In the genomic region with DNA sequence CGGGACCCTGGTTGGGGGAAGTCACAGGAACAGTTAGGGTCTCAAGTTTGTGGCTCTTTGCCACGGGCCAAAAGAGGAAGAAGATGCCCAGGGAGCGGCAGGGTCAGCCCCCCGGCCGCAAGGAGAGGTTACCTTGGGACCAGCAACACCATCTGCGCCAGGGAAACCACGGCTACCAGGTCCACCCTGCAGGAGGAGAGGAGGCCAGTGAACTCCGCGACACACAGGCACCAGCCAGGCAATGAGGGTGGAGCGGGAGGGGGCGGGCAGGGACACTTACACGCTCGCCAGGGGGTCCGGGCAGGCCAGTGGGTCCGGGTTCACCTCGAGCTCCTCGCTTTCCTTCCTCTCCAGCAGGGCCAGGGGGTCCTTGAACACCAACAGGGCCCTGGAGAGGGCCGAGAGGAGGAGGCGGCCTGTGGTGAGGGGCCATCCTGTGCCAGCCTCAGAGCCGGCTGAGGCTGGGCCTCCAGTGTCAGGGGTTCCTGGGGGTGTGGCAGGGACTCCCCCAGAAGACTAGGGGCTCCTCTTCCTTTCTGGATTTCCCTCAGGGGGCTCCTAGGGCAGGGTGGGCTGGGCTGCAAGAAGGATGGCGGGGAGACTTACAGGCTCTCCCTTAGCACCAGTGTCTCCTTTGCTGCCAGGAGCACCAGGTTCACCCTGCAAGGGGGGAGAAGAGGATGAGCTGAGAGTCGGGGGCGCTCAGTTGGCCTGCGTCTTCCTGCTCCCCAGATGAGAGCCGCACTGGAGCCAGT, we compare ENCODE assay signal across 17 cellular contexts. TPM values are rescaled to one million over a fixed set of nuclear protein-coding genes. Genes with fewer than 3 reads are reported as not detected.
DNase-seq lines count a peak whose midpoint lies in the region; ATAC-seq, FAIRE-seq and TF ChIP-seq lines count a peak whose summit lies in the region.
"Had no signal": no experiment of that assay in that cellular context is flagged by ENCODE, and none has a peak within 500 bp of the region (broad histone marks: within the 10 kb centered on the region; RNA-seq: fewer than 3 reads in every experiment).

No MANE protein-coding gene starts in this region.

- FAIRE-seq in GM12892 (lab: Jason Lieb, UNC) = no peak

- POLR2A ChIA-PET in WTC11 (lab: Charles Lee) = no interaction called here

- H3K27ac ChIP-seq in rectal smooth muscle tissue (ENCODE audit: low read depth, low read length) = peak overlapping the region; percentile 58

- ATAC-seq in left ventricle myocardium superior (no peak), left cardiac atrium (no peak), WTC11 (no peak), GM21529 (IDR thresholded peaks at IDR 0.05; ENCODE audit: unreplicated experiment) (no peak)
- no peak for ATAC-seq in activated naive CD4-positive, alpha-beta T cell treated with anti-CD3 and anti-CD28 coated beads, Interleukin-2, amount 50 U/mL, for 72 hours

- TF ChIP-seq POLR2A in GM12892 (IDR thresholded peaks at IDR 0.05; ENCODE audit: low read depth, low read length) = no peak

- H3K9me3 Mint-ChIP-seq in activated naive CD4-positive, alpha-beta T cell treated with anti-CD3 and anti-CD28 coated beads, Interleukin-2, amount 50 U/mL, for 72 hours = no peaks in the 10 kb centered on the region
- no peaks in the 10 kb centered on the region for H3K9me3 Mint-ChIP-seq in WTC11
- H3K9me3 Mint-ChIP-seq: activated naive CD4-positive, alpha-beta T cell treated with anti-CD3 and anti-CD28 coated beads, Interleukin-2, amount 10 ng/mL, durations not matched to agents 7 days and 5 days; brain; type B pancreatic cell had no signal

- H3K9ac ChIP-seq in rectal smooth muscle tissue (ENCODE audit: low read length) = no peak overlapping the region

- intact Hi-C loops in left ventricle myocardium superior (cut with micrococcal nuclease) (no loop called here), left cardiac atrium (cut with DNase I) (no loop called here)

- 0 out of 2 replicates have a peak, but pooled peaks cover 2% of the 10 kb centered on the region for H3K4me1 Mint-ChIP-seq in WTC11

- peaks cover 75% of the 10 kb centered on the region for H3K36me3 ChIP-seq in rectal smooth muscle tissue (ENCODE audit: control insufficient read depth, insufficient read depth, low read length)

- peaks cover 5% of the 10 kb centered on the region for H3K27me3 Mint-ChIP-seq in WTC11 (ENCODE audit: low read depth)

- H3K36me3 Mint-ChIP-seq in activated naive CD4-positive, alpha-beta T cell treated with anti-CD3 and anti-CD28 coated beads, Interleukin-2, amount 50 U/mL, for 72 hours = no peaks in the 10 kb centered on the region
- no peaks in the 10 kb centered on the region; the same call in 1 of the 2 replicates for H3K36me3 Mint-ChIP-seq in WTC11
- H3K36me3 Mint-ChIP-seq: activated naive CD4-positive, alpha-beta T cell treated with anti-CD3 and anti-CD28 coated beads, Interleukin-2, amount 10 ng/mL, durations not matched to agents 7 days and 5 days; type B pancreatic cell had no signal

- no peak overlapping the region for H3K27ac Mint-ChIP-seq in activated naive CD4-positive, alpha-beta T cell treated with anti-CD3 and anti-CD28 coated beads, Interleukin-2, amount 50 U/mL, for 72 hours
- no peak overlapping the region for H3K27ac Mint-ChIP-seq in WTC11
- H3K27ac Mint-ChIP-seq: activated naive CD4-positive, alpha-beta T cell treated with anti-CD3 and anti-CD28 coated beads, Interleukin-2, amount 10 ng/mL, durations not matched to agents 7 days and 5 days; type B pancreatic cell had no signal

- H3K4me3 Mint-ChIP-seq in WTC11 = no peak overlapping the region
- H3K4me3 Mint-ChIP-seq: activated naive CD4-positive, alpha-beta T cell treated with anti-CD3 and anti-CD28 coated beads, Interleukin-2, amount 10 ng/mL, durations not matched to agents 7 days and 5 days; type B pancreatic cell had no signal

- peaks cover 30% of the 10 kb centered on the region for H3K4me1 ChIP-seq in rectal smooth muscle tissue (ENCODE audit: control insufficient read depth, insufficient read depth, low read length)

- H3K27me3 ChIP-seq in rectal smooth muscle tissue (ENCODE audit: control insufficient read depth, insufficient read depth, low read length) = no peaks in the 10 kb centered on the region

- TF ChIP-seq CTCF in fibroblast of mammary gland (conservative IDR thresholded peaks at IDR 0.05; ENCODE audit: control insufficient read depth, insufficient read depth, low read depth, low read length) = no peak
- no peak for TF ChIP-seq CTCF in WTC11 (IDR thresholded peaks at IDR 0.05)

- CTCF ChIA-PET in WTC11 (lab: Charles Lee) = interaction anchor here (1.0 kb wide), 1 partner anchor 25 kb away, joined by 4 read pairs; no protein-coding TSS in a partner anchor

- DNase-seq in left ventricle myocardium superior = peak; percentile 25
- DNase-seq in left cardiac atrium = no peak
- DNase-seq in fibroblast of mammary gland (ENCODE audit: low read depth) = peak; percentile 21
- no peak for DNase-seq in activated naive CD4-positive, alpha-beta T cell treated with anti-CD3 and anti-CD28 coated beads, Interleukin-2, amount 50 U/mL, for 72 hours (ENCODE audit: low spot score in 2 of 2)
- no peak for DNase-seq in WTC11 (ENCODE audit: low spot score)
- DNase-seq in GM12892 (ENCODE audit: insufficient read length) = no peak
- DNase-seq: activated CD4-positive, alpha-beta T cell treated with anti-CD3 and anti-CD28 coated beads, Interleukin-2, amount 50 U/mL, for 48 hours; activated naive CD4-positive, alpha-beta T cell treated with anti-CD3 and anti-CD28 coated beads, Interleukin-2, amount 10 ng/mL, durations not matched to agents 7 days and 5 days; Calu3; NCI-H187; nucleus accumbens had no signal

- H3K4me3 ChIP-seq in fibroblast of mammary gland (ENCODE audit: control insufficient read depth, low read depth, low read length) (peak overlapping the region; percentile 2), rectal smooth muscle tissue (ENCODE audit: low read length) (no peak overlapping the region)

TF ChIP-seq in WTC11, 78 proteins besides CTCF, POLR2A, EP300 and RAD21:
- TF ChIP-seq, protein P1, sequence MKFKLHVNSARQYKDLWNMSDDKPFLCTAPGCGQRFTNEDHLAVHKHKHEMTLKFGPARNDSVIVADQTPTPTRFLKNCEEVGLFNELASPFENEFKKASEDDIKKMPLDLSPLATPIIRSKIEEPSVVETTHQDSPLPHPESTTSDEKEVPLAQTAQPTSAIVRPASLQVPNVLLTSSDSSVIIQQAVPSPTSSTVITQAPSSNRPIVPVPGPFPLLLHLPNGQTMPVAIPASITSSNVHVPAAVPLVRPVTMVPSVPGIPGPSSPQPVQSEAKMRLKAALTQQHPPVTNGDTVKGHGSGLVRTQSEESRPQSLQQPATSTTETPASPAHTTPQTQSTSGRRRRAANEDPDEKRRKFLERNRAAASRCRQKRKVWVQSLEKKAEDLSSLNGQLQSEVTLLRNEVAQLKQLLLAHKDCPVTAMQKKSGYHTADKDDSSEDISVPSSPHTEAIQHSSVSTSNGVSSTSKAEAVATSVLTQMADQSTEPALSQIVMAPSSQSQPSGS (CRISPR knock-in tag; IDR thresholded peaks at IDR 0.05; ENCODE audit: borderline replicate concordance, low read depth) = no peak
- TF ChIP-seq, protein P2, sequence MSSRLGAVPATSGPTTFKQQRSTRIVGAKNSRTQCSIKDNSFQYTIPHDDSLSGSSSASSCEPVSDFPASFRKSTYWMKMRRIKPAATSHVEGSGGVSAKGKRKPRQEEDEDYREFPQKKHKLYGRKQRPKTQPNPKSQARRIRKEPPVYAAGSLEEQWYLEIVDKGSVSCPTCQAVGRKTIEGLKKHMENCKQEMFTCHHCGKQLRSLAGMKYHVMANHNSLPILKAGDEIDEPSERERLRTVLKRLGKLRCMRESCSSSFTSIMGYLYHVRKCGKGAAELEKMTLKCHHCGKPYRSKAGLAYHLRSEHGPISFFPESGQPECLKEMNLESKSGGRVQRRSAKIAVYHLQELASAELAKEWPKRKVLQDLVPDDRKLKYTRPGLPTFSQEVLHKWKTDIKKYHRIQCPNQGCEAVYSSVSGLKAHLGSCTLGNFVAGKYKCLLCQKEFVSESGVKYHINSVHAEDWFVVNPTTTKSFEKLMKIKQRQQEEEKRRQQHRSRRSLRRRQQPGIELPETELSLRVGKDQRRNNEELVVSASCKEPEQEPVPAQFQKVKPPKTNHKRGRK (CRISPR knock-in tag; IDR thresholded peaks at IDR 0.05; ENCODE audit: borderline replicate concordance) = no peak
- TF ChIP-seq ZNF416 (CRISPR knock-in tag; IDR thresholded peaks at IDR 0.05) (no peak), KAT7 (CRISPR knock-in tag; IDR thresholded peaks at IDR 0.05; ENCODE audit: borderline replicate concordance) (no peak), RELA (CRISPR knock-in tag; IDR thresholded peaks at IDR 0.05; ENCODE audit: borderline replicate concordance) (no peak), EMX1 (CRISPR knock-in tag; IDR thresholded peaks at IDR 0.05) (no peak), GRHL2 (CRISPR knock-in tag; IDR thresholded peaks at IDR 0.05; ENCODE audit: insufficient replicate concordance, severe bottlenecking) (no peak)
- TF ChIP-seq, protein P3, sequence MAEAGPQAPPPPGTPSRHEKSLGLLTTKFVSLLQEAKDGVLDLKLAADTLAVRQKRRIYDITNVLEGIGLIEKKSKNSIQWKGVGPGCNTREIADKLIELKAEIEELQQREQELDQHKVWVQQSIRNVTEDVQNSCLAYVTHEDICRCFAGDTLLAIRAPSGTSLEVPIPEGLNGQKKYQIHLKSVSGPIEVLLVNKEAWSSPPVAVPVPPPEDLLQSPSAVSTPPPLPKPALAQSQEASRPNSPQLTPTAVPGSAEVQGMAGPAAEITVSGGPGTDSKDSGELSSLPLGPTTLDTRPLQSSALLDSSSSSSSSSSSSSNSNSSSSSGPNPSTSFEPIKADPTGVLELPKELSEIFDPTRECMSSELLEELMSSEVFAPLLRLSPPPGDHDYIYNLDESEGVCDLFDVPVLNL (CRISPR knock-in tag; IDR thresholded peaks at IDR 0.05; ENCODE audit: borderline replicate concordance, low read depth) = no peak
TF ChIP-seq in WTC11: peak in this region for 0.

RNA-seq across cellular contexts. Expression of a gene that starts 6.8 kb away (rescaled TPM):
- total RNA-seq in left ventricle myocardium superior (26.8 TPM), left cardiac atrium (100 to 1,000 TPM; 106 to 151 TPM), WTC11 (2021) (46.1 to 52.1 TPM (median 50.4 TPM) in 3 replicates)
- 1 to 10 TPM in 1 of 2 donors, under 1 TPM in 1; 0.48 to 3.0 TPM for total RNA-seq in activated naive CD4-positive, alpha-beta T cell treated with anti-CD3 and anti-CD28 coated beads, Interleukin-2, amount 50 U/mL, for 72 hours
- 4.8 TPM for polyA plus RNA-seq in GM12892 (2012; ENCODE audit: missing spikeins)

RNA-seq across cellular contexts. Expression of a gene that starts 28.8 kb away (rescaled TPM):
- 155 TPM for total RNA-seq in left ventricle myocardium superior
- 100 to 1,000 TPM in 1 of 2 donors, 10 to 100 TPM in 1; 96.3 to 131 TPM for total RNA-seq in left cardiac atrium
- under 1 TPM; 0.31 to 0.41 TPM for total RNA-seq in activated naive CD4-positive, alpha-beta T cell treated with anti-CD3 and anti-CD28 coated beads, Interleukin-2, amount 50 U/mL, for 72 hours
- 0.39 to 1.0 TPM in 2 of 3 replicates, not detected in the other for total RNA-seq in WTC11 (2021)
- 0.68 TPM for polyA plus RNA-seq in GM12892 (2012; ENCODE audit: missing spikeins)
- total RNA-seq: Calu3, MCF 10A, NCI-H460 had no signal

RNA-seq across cellular contexts. Expression of a gene that starts 44.1 kb away (rescaled TPM):
- total RNA-seq in left ventricle myocardium superior (37.6 TPM), left cardiac atrium (10 to 100 TPM; 35.8 to 43.4 TPM), WTC11 (2021) (20.4 to 21.7 TPM (median 20.6 TPM) in 3 replicates)
- 100 to 1,000 TPM in 1 of 2 donors, 10 to 100 TPM in 1; 74.4 to 112 TPM for total RNA-seq in activated naive CD4-positive, alpha-beta T cell treated with anti-CD3 and anti-CD28 coated beads, Interleukin-2, amount 50 U/mL, for 72 hours
- polyA plus RNA-seq in GM12892 (2012; ENCODE audit: missing spikeins) = 32.1 TPM

Comparison
In these comparisons a context has a peak if more than half of its experiments do, and no peak if none do; other contexts are left out.
1. DNase-seq: peak in left ventricle myocardium superior (single experiment) and fibroblast of mammary gland (single experiment); none in left cardiac atrium (single experiment), activated naive CD4-positive, alpha-beta T cell treated with anti-CD3 and anti-CD28 coated beads, Interleukin-2, amount 50 U/mL, for 72 hours (0 of 2), WTC11 (single experiment) and GM12892 (single experiment).
2. RNA of a gene that starts 28.8 kb away (total RNA-seq): 155 TPM in left ventricle myocardium superior (single experiment) and 96.3 to 131 TPM in left cardiac atrium; 0.39 to 1.0 TPM in WTC11 and 0.31 to 0.41 TPM in activated naive CD4-positive, alpha-beta T cell treated with anti-CD3 and anti-CD28 coated beads, Interleukin-2, amount 50 U/mL, for 72 hours; every median in the first group is over 10 times any median in the second.